In the genomic region with DNA sequence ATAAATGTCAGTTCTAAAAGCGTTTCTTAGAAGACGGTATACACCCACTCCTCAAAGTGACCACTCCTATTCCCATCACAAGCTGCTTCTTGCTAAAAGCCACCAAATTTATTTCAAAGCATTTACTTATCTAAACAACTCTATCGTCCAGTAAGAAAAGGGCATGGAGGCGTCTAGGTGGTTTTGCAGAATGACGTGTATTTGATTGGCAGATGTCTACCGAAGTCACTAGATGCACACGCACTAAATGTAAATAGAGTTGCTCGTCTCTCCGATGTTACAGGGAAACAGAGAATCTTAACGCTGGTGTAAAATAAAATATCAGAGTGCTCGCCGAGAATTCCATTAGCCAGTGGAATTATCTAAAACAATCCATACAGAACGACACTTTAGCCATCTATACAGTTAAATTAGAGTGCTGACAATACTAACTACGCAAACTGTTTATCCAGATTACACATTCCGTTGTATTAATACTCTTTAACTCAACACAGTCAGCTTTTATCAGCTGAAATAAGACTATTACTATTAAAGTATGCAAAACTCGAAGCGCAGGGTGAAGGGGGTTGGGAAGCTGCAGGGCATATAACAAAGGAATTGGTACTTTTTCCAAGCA, we compare ENCODE assay signal across 1 cellular context.
TF ChIP-seq lines count a peak whose summit lies in the region.

No MANE protein-coding gene starts in this region.

TF ChIP-seq in SK-N-SH treated with all-trans-retinoic acid at 6 μM for 48 hours, 23 proteins besides CTCF, POLR2A, EP300 and RAD21 (continued from another document):
- TF ChIP-seq, protein P1, sequence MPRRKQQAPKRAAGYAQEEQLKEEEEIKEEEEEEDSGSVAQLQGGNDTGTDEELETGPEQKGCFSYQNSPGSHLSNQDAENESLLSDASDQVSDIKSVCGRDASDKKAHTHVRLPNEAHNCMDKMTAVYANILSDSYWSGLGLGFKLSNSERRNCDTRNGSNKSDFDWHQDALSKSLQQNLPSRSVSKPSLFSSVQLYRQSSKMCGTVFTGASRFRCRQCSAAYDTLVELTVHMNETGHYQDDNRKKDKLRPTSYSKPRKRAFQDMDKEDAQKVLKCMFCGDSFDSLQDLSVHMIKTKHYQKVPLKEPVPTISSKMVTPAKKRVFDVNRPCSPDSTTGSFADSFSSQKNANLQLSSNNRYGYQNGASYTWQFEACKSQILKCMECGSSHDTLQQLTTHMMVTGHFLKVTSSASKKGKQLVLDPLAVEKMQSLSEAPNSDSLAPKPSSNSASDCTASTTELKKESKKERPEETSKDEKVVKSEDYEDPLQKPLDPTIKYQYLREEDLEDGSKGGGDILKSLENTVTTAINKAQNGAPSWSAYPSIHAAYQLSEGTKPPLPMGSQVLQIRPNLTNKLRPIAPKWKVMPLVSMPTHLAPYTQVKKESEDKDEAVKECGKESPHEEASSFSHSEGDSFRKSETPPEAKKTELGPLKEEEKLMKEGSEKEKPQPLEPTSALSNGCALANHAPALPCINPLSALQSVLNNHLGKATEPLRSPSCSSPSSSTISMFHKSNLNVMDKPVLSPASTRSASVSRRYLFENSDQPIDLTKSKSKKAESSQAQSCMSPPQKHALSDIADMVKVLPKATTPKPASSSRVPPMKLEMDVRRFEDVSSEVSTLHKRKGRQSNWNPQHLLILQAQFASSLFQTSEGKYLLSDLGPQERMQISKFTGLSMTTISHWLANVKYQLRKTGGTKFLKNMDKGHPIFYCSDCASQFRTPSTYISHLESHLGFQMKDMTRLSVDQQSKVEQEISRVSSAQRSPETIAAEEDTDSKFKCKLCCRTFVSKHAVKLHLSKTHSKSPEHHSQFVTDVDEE (CRISPR knock-in tag; IDR thresholded peaks at IDR 0.05), result no peak
- no peak for TF ChIP-seq BACH2 (CRISPR knock-in tag; IDR thresholded peaks at IDR 0.05; ENCODE audit: borderline replicate concordance)
- no peak for TF ChIP-seq ZNF70 (CRISPR knock-in tag; IDR thresholded peaks at IDR 0.05)
- no peak for TF ChIP-seq ISL1 (CRISPR knock-in tag; IDR thresholded peaks at IDR 0.05)
- TF ChIP-seq SNAI2 (CRISPR knock-in tag; IDR thresholded peaks at IDR 0.05), result no peak
- TF ChIP-seq CSRNP3 (CRISPR knock-in tag; IDR thresholded peaks at IDR 0.05), result no peak
- TF ChIP-seq ZNF8 (CRISPR knock-in tag; IDR thresholded peaks at IDR 0.05), result no peak
TF ChIP-seq in SK-N-SH treated with all-trans-retinoic acid at 6 μM for 48 hours: peak in this region for 0.
